In the genomic region with DNA sequence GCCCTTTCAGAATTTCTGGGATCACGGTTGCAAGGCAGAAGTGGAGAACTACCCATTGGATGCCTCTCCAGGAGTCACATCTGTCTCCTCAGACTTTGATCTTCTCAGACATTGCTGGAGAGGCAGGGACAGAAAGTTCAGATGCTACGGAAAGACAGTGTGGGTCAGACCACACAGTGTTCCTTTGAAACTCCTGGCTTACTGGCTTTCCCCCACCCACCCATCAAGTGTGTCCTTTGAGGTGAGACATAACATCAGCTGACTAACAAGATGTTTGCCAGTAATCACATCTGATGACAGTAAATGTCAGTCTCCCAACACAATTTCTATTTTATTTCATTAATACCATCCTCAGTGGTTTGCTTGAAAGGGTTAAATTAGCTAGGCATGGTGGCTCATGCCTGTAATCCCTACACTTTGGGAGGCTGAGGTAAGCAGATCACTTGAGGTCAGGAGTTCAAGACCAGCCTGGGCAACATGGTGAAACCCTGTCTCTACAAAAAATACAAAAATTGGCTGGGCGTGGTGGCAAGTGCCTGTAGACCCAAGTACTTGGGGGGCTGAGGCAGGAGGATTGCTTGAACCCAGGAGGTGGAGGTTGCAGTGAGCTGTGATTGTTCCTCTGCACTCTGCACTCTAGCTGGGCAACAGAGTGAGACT, we compare ENCODE assay signal across 8 cellular contexts.
DNase-seq lines count a peak whose midpoint lies in the region; ATAC-seq and TF ChIP-seq lines count a peak whose summit lies in the region.

No MANE protein-coding gene starts in this region.

- peak; percentile 92 for DNase-seq in activated CD8-positive, alpha-beta T cell treated with anti-CD3 and anti-CD28 coated beads for 36 hours
- DNase-seq in effector CD8-positive, alpha-beta T cell (lab: John Stamatoyannopoulos, UW) = peak; percentile 31
- DNase-seq in stimulated activated CD8-positive, alpha-beta memory T cell treated with anti-CD3 and anti-CD28 coated beads, Interleukin-4, amount 100 ng/mL, for 48 hours = peak; percentile 76
- no peak for DNase-seq in hippocampal formation (lab: John Stamatoyannopoulos, UW)
- no peak for DNase-seq in NCI-H526 (lab: John Stamatoyannopoulos, UW)
- DNase-seq in NCI-H2196 (lab: John Stamatoyannopoulos, UW; ENCODE audit: unreplicated experiment) = no peak
- no peak for DNase-seq in Right ventricle myocardium inferior (ENCODE audit: missing footprints)

- peak overlapping the region; percentile 48 for H3K4me3 Mint-ChIP-seq in activated CD8-positive, alpha-beta T cell treated with anti-CD3 and anti-CD28 coated beads for 36 hours

- peaks cover 6% of the 10 kb centered on the region for H3K36me3 Mint-ChIP-seq in activated CD8-positive, alpha-beta T cell treated with anti-CD3 and anti-CD28 coated beads for 36 hours (ENCODE audit: low read depth)

- no peak for TF ChIP-seq CTCF in activated CD8-positive, alpha-beta T cell treated with anti-CD3 and anti-CD28 coated beads for 36 hours (IDR thresholded peaks at IDR 0.05)

- intact Hi-C loops in activated CD8-positive, alpha-beta T cell treated with anti-CD3 and anti-CD28 coated beads for 36 hours (cut with micrococcal nuclease) = no loop called here
- intact Hi-C loops in Right ventricle myocardium inferior (cut with DNase I) = loop anchor here (2.0 to 10.0 kb wide), 4 partner anchors 39 to 319 kb away; partner anchors contain the start of gene SNX9

- H3K4me1 Mint-ChIP-seq in activated CD8-positive, alpha-beta T cell treated with anti-CD3 and anti-CD28 coated beads for 36 hours (ENCODE audit: low read depth) = peaks cover 89% of the 10 kb centered on the region

- CTCF ChIA-PET in activated CD8-positive, alpha-beta T cell treated with anti-CD3 and anti-CD28 coated beads for 36 hours (lab: Charles Lee) = interaction anchor here (0.7 to 3.6 kb wide), 36 partner anchors 8 to 270 kb away, joined by 3 to 66 read pairs (median 6); no protein-coding TSS in a partner anchor

- ATAC-seq in HG02610 (IDR thresholded peaks at IDR 0.05; ENCODE audit: unreplicated experiment) (peak; percentile 37), Right ventricle myocardium inferior (no peak)
- peak; percentile 64 for ATAC-seq in activated CD8-positive, alpha-beta T cell treated with anti-CD3 and anti-CD28 coated beads for 36 hours

- H3K27ac Mint-ChIP-seq in activated CD8-positive, alpha-beta T cell treated with anti-CD3 and anti-CD28 coated beads for 36 hours = peak overlapping the region; percentile 89

- POLR2A ChIA-PET in activated CD8-positive, alpha-beta T cell treated with anti-CD3 and anti-CD28 coated beads for 36 hours (lab: Charles Lee) = interaction anchor here (0.6 to 10.4 kb wide), 18 partner anchors 8 to 847 kb away, joined by 3 to 102 read pairs (median 4); no protein-coding TSS in a partner anchor

- H3K9me3 Mint-ChIP-seq in activated CD8-positive, alpha-beta T cell treated with anti-CD3 and anti-CD28 coated beads for 36 hours = peaks cover 20% of the 10 kb centered on the region

- H3K27me3 Mint-ChIP-seq in activated CD8-positive, alpha-beta T cell treated with anti-CD3 and anti-CD28 coated beads for 36 hours = no peaks in the 10 kb centered on the region

Comparison
In these comparisons a context has a peak if more than half of its experiments do, and no peak if none do; other contexts are left out.
1. DNase-seq: peak in activated CD8-positive, alpha-beta T cell treated with anti-CD3 and anti-CD28 coated beads for 36 hours (single experiment), effector CD8-positive, alpha-beta T cell (single experiment) and stimulated activated CD8-positive, alpha-beta memory T cell treated with anti-CD3 and anti-CD28 coated beads, Interleukin-4, amount 100 ng/mL, for 48 hours (single experiment); none in hippocampal formation (0 of 2), NCI-H526 (0 of 2), NCI-H2196 (single experiment) and Right ventricle myocardium inferior (single experiment).